8 cellular contexts compared by ENCODE assay signal in genomic region chr20:25853718-25854381, GRCh38.
DNase-seq lines count a peak whose midpoint lies in the region; ATAC-seq and FAIRE-seq lines count a peak whose summit lies in the region.
"Not testable (repeated sequence)": the region's sequence is repeated elsewhere in the genome, so short reads cannot be mapped to it uniquely, and the experiment has no call there.

No MANE protein-coding gene starts in this region.

- H3K4me1 Mint-ChIP-seq in CD4-positive, alpha-beta memory T cell = peaks cover 5 to 28% (median 20%) of the 10 kb centered on the region in 4 donors

- peak overlapping the region; percentile 57 to 80 for H3K4me3 ChIP-seq in CD4-positive, alpha-beta memory T cell (ENCODE audit: low read length in 2 of 2)

- not testable (repeated sequence) for H3K9me3 Mint-ChIP-seq in CD4-positive, alpha-beta memory T cell

- peak; percentile 71 to 79 (median 75) for DNase-seq in CD4-positive, alpha-beta memory T cell
- DNase-seq in RCC 7860 (ENCODE audit: low spot score) (peak; percentile 19), epidermal melanocyte (ENCODE audit: insufficient read length, low spot score) (peak; percentile 62), mucosa of gallbladder (ENCODE audit: low spot score) (peak; percentile 89)
- DNase-seq in activated T-cell treated with anti-CD3 and anti-CD28 coated beads, Interleukin-2, amount 50 U/mL, for 1 hour = peak; percentile 78
- peak; percentile 53 to 74 for DNase-seq in stimulated activated CD8-positive, alpha-beta memory T cell treated with anti-CD3 and anti-CD28 coated beads, Interleukin-15, amount 100 ng/mL, for 4 hours (ENCODE audit: low read depth in 2 of 2)

- FAIRE-seq in RCC 7860 (lab: Jason Lieb, UNC) = not testable (repeated sequence)

- peak; percentile 82 for ATAC-seq in GM21367 (IDR thresholded peaks at IDR 0.05; ENCODE audit: unreplicated experiment)

- peaks cover 17% of the 10 kb centered on the region for H3K4me1 ChIP-seq in CD4-positive, alpha-beta memory T cell (ENCODE audit: insufficient read depth, low read length)

- H3K36me3 Mint-ChIP-seq in CD4-positive, alpha-beta memory T cell = not testable (repeated sequence)

- H3K9me3 ChIP-seq in CD4-positive, alpha-beta memory T cell (ENCODE audit: control insufficient read depth in 1 of 2, low read length in 2 of 2); KOPT-K1 (ENCODE audit: insufficient read depth, low read length, poor library complexity, severe bottlenecking): not testable (repeated sequence)

- peaks cover 21 to 30% of the 10 kb centered on the region in 2 donors for H3K27me3 Mint-ChIP-seq in CD4-positive, alpha-beta memory T cell

- not testable (repeated sequence) for H3K36me3 ChIP-seq in CD4-positive, alpha-beta memory T cell (ENCODE audit: insufficient read depth, low read length); KOPT-K1 (ENCODE audit: insufficient read depth, low read length)

- intact Hi-C loops in CD4-positive, alpha-beta memory T cell (cut with micrococcal nuclease) = loop anchor here (1.0 kb wide), 1 partner anchor 11 kb away; no protein-coding TSS in a partner anchor

- CTCF ChIA-PET in CD4-positive, alpha-beta memory T cell (lab: Charles Lee; ENCODE audit: partially characterized antibody) = not testable (repeated sequence)

- POLR2A ChIA-PET in CD4-positive, alpha-beta memory T cell (lab: Charles Lee; ENCODE audit: partially characterized antibody) = not testable (repeated sequence)

- H3K4me3 Mint-ChIP-seq in CD4-positive, alpha-beta memory T cell = peak overlapping the region; percentile 87 to 96 (median 91)

- H3K27me3 ChIP-seq in CD4-positive, alpha-beta memory T cell (ENCODE audit: insufficient read depth, low read length) = not testable (repeated sequence)

- H3K27ac ChIP-seq in CD4-positive, alpha-beta memory T cell (ENCODE audit: low read depth, low read length) = not testable (repeated sequence)
- H3K27ac ChIP-seq in KOPT-K1 (ENCODE audit: low read depth, low read length, poor library complexity, severe bottlenecking) = peak overlapping the region; percentile 43

- H3K27ac Mint-ChIP-seq in CD4-positive, alpha-beta memory T cell = peak overlapping the region; percentile 58 to 92 (median 88)

Comparison
In these comparisons a context has a peak if more than half of its experiments do, and no peak if none do; other contexts are left out.
1. DNase-seq: peak in every context shown above with its lines; median percentile 89 in mucosa of gallbladder; 78 in activated T-cell treated with anti-CD3 and anti-CD28 coated beads, Interleukin-2, amount 50 U/mL, for 1 hour; 75 in CD4-positive, alpha-beta memory T cell; 64 in stimulated activated CD8-positive, alpha-beta memory T cell treated with anti-CD3 and anti-CD28 coated beads, Interleukin-15, amount 100 ng/mL, for 4 hours; 62 in epidermal melanocyte; 19 in RCC 7860.